In the genomic region with DNA sequence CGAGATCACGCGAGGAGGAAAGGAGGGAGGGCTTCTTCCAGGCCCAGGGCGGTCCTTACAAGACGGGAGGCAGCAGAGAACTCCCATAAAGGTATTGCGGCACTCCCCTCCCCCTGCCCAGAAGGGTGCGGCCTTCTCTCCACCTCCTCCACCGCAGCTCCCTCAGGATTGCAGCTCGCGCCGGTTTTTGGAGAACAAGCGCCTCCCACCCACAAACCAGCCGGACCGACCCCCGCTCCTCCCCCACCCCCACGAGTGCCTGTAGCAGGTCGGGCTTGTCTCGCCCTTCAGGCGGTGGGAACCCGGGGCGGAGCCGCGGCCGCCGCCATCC, we compare ENCODE assay signal across 8 cellular contexts. TPM values are rescaled to one million over a fixed set of nuclear protein-coding genes. Genes with fewer than 3 reads are reported as not detected.
DNase-seq lines count a peak whose midpoint lies in the region; ATAC-seq and TF ChIP-seq lines count a peak whose summit lies in the region.

No MANE protein-coding gene starts in this region.

- H3K4me1 Mint-ChIP-seq in glutamatergic neuron (ENCODE audit: low read depth, unreplicated experiment): peaks cover 34% of the 10 kb centered on the region

- H3K27ac Mint-ChIP-seq in glutamatergic neuron (ENCODE audit: unreplicated experiment): peak overlapping the region; percentile 91

- DNase-seq in DMS153 (lab: John Stamatoyannopoulos, UW) (peak; percentile 71), HK-2 (ENCODE audit: unreplicated experiment) (peak; percentile 91), NOMO-1 treated with dmso at 0.1 percent for 144 hours (lab: John Stamatoyannopoulos, UW; ENCODE audit: unreplicated experiment) (peak; percentile 94), glutamatergic neuron (peak; percentile 78), ovary (peak in 1 of 5 donors; percentile 88), midbrain (lab: John Stamatoyannopoulos, UW) (no peak)
- DNase-seq in activated naive CD4-positive, alpha-beta T cell treated with Interleukin-2 at 50 U/mL for 16 hours: peak; percentile 80

- H3K27me3 ChIP-seq in ovary: no peaks in the 10 kb centered on the region

- ATAC-seq in GM19468 (IDR thresholded peaks at IDR 0.05; ENCODE audit: extremely low read depth, unreplicated experiment): peak; percentile 3

- H3K36me3 ChIP-seq in ovary: no peaks in the 10 kb centered on the region

- peaks cover 36% of the 10 kb centered on the region for H3K27me3 Mint-ChIP-seq in glutamatergic neuron (ENCODE audit: unreplicated experiment)

- no peak for TF ChIP-seq EP300 in ovary (IDR thresholded peaks at IDR 0.05)

- intact Hi-C loops in ovary (cut with DNase I): no loop called here

- H3K36me3 Mint-ChIP-seq in glutamatergic neuron (ENCODE audit: unreplicated experiment): no peaks in the 10 kb centered on the region

- H3K9me3 ChIP-seq in ovary: no peaks in the 10 kb centered on the region

- H3K27ac ChIP-seq in ovary: peak overlapping the region; percentile 92 to 97

- peak overlapping the region; percentile 85 for H3K4me3 ChIP-seq in ovary

- peaks cover 5% of the 10 kb centered on the region for H3K4me1 ChIP-seq in ovary (ENCODE audit: insufficient read depth)

- H3K9me3 Mint-ChIP-seq in glutamatergic neuron (ENCODE audit: unreplicated experiment): peaks cover 35% of the 10 kb centered on the region

- H3K4me3 Mint-ChIP-seq in glutamatergic neuron (ENCODE audit: unreplicated experiment): peak overlapping the region; percentile 95

- peak; percentile 28 for TF ChIP-seq POLR2A in ovary (IDR thresholded peaks at IDR 0.05)

- whole genome bisulfite sequencing in ovary, 3 donors: 0 to 1% (median 1%) methylated on average over 11 to 25 of the region's 25 CpGs

- TF ChIP-seq CTCF in glutamatergic neuron (IDR thresholded peaks at IDR 0.05; ENCODE audit: partially characterized antibody, unreplicated experiment): no peak
- peak in 1 of 3 donors; percentile 28 for TF ChIP-seq CTCF in ovary (IDR thresholded peaks at IDR 0.05)

RNA-seq across cellular contexts. Expression of gene SETD5, which starts 1.1 kb away (rescaled TPM):
- total RNA-seq in glutamatergic neuron (ENCODE audit: unreplicated experiment): 337 TPM
- total RNA-seq in ovary: 100 to 1,000 TPM in 3 of 7 donors, 10 to 100 TPM in 4; 74.6 to 140 (median 98.2) TPM
- polyA plus RNA-seq in ovary: 10 to 100 TPM; 30.8 to 71.8 TPM

RNA-seq across cellular contexts. Expression of gene THUMPD3, which starts 33.4 kb away (rescaled TPM):
- total RNA-seq in glutamatergic neuron (ENCODE audit: unreplicated experiment) (50.2 TPM), ovary (10 to 100 TPM; 11.9 to 35.1 (median 27.8) TPM)
- polyA plus RNA-seq in ovary: 10 to 100 TPM; 18.3 to 25.9 TPM
